Comparison of ENCODE assay signal across 24 cellular contexts in the genomic region with DNA sequence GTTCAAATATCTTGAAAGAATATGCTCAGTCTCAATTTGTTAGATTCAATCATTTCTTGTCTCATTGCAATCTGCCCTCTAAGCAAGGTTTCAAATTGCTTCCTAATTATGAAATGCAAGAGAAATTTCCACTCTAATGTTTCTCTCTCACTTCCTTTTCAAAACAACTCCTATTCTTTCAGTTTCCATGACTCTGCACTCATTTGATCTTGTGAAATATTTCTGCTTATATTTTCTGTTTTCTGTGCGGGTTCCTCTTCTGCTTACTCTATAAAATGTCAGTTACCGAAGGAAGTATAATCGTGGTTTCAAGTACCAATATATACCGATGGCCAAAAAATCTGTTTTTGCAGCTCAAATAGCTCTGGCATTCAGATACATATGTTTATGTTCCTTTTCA.
DNase-seq lines count a peak whose midpoint lies in the region; ATAC-seq and TF ChIP-seq lines count a peak whose summit lies in the region.
"Had no signal": no experiment of that assay in that cellular context is flagged by ENCODE, and none has a peak within 500 bp of the region (broad histone marks: within the 10 kb centered on the region; RNA-seq: fewer than 3 reads in every experiment).

No MANE protein-coding gene starts in this region.

- H3K4me1 ChIP-seq in MM.1S (ENCODE audit: low read length) (peaks cover 10% of the 10 kb centered on the region; the same call in 1 of the 2 replicates), OCI-LY3 (ENCODE audit: low read length) (peaks cover 13% of the 10 kb centered on the region), gastroesophageal sphincter (no peaks in the 10 kb centered on the region), tibial nerve (no peaks in the 10 kb centered on the region)
- H3K4me1 ChIP-seq: gastrocnemius medialis, HAP-1, pancreas had no signal

- TF ChIP-seq POLR2A in gastroesophageal sphincter (IDR thresholded peaks at IDR 0.05) (no peak), tibial nerve (IDR thresholded peaks at IDR 0.05) (no peak)

- no peak overlapping the region for H3K27ac Mint-ChIP-seq in activated T-helper 17 cell treated with anti-CD3 and anti-CD28 coated beads, Interleukin-2, amount 50 U/mL, for 72 hours
- H3K27ac Mint-ChIP-seq in MCF 10A (ENCODE audit: low read depth, unreplicated experiment) = no peak overlapping the region
- H3K27ac Mint-ChIP-seq: WTC11 had no signal

- no peak overlapping the region for H3K4me3 ChIP-seq in MM.1S (ENCODE audit: low read length)
- peak overlapping the region; percentile 1; the same call in 1 of the 2 replicates for H3K4me3 ChIP-seq in OCI-LY3 (ENCODE audit: low read length)
- no peak overlapping the region for H3K4me3 ChIP-seq in gastroesophageal sphincter
- no peak overlapping the region for H3K4me3 ChIP-seq in tibial nerve
- H3K4me3 ChIP-seq: gastrocnemius medialis, HAP-1, pancreas, SJSA1 had no signal

- H3K9ac ChIP-seq in MM.1S (ENCODE audit: low read length) = no peak overlapping the region
- H3K9ac ChIP-seq in OCI-LY3 (ENCODE audit: low read length) = no peak overlapping the region

- H3K4me3 Mint-ChIP-seq in activated T-helper 17 cell treated with anti-CD3 and anti-CD28 coated beads, Interleukin-2, amount 50 U/mL, for 72 hours = no peak overlapping the region
- H3K4me3 Mint-ChIP-seq in MCF 10A (ENCODE audit: unreplicated experiment) = no peak overlapping the region
- H3K4me3 Mint-ChIP-seq: naive thymus-derived CD8-positive, alpha-beta T cell; WTC11 had no signal

- H3K9me3 Mint-ChIP-seq in activated T-helper 17 cell treated with anti-CD3 and anti-CD28 coated beads, Interleukin-2, amount 50 U/mL, for 72 hours = peaks cover 13% of the 10 kb centered on the region
- H3K9me3 Mint-ChIP-seq in MCF 10A (ENCODE audit: unreplicated experiment) = no peaks in the 10 kb centered on the region

- BruUV-seq in MCF 10A (replicated peaks; lab: Mats Ljungman, UMichigan) = no TSS peak

- H3K4me2 ChIP-seq in MM.1S (ENCODE audit: low read depth, low read length) = peak overlapping the region; percentile 19; the same call in 1 of the 2 replicates
- peak overlapping the region; percentile 35 for H3K4me2 ChIP-seq in OCI-LY3 (ENCODE audit: low read length)

- DNase-seq in MM.1S = peak; percentile 57
- no peak for DNase-seq in tibial nerve (ENCODE audit: low spot score in 2 of 2)
- DNase-seq in MCF 10A (ENCODE audit: unreplicated experiment) = no peak
- DNase-seq: activated CD4-positive, alpha-beta T cell treated with anti-CD3 and anti-CD28 coated beads, Interleukin-2, amount 50 U/mL, for 4 hours; amygdala; COR-L47; dorsolateral prefrontal cortex; erythroblast; gastrocnemius medialis; Karpas-422; mesenchymal stem cell; naive thymus-derived CD8-positive, alpha-beta T cell; NCI-H1417 treated with DMSO at 0.1 percent for 48 hours; NCI-H524 treated with DMSO at 0.1 percent for 48 hours; OCI-M1; pancreas; stimulated activated naive CD4-positive, alpha-beta T cell treated with Interleukin-2 at 50 U/mL for 16 hours had no signal

- no peaks in the 10 kb centered on the region for H3K36me3 Mint-ChIP-seq in activated T-helper 17 cell treated with anti-CD3 and anti-CD28 coated beads, Interleukin-2, amount 50 U/mL, for 72 hours (ENCODE audit: low read depth)
- H3K36me3 Mint-ChIP-seq in MCF 10A (ENCODE audit: insufficient read depth, unreplicated experiment) = no peaks in the 10 kb centered on the region
- H3K36me3 Mint-ChIP-seq: naive thymus-derived CD8-positive, alpha-beta T cell had no signal

- TF ChIP-seq CTCF in MM.1S (IDR thresholded peaks at IDR 0.05; ENCODE audit: low read length) = no peak
- no peak for TF ChIP-seq CTCF in OCI-LY3 (IDR thresholded peaks at IDR 0.05; ENCODE audit: low read depth, low read length)
- no peak for TF ChIP-seq CTCF in gastroesophageal sphincter (IDR thresholded peaks at IDR 0.05)
- TF ChIP-seq CTCF in tibial nerve (IDR thresholded peaks at IDR 0.05) = no peak
- TF ChIP-seq CTCF in MCF 10A (IDR thresholded peaks at IDR 0.05; ENCODE audit: unreplicated experiment) = no peak

- no peak for TF ChIP-seq EP300 in gastroesophageal sphincter (IDR thresholded peaks at IDR 0.05)
- peak; percentile 21 to 42 for TF ChIP-seq EP300 in tibial nerve (IDR thresholded peaks at IDR 0.05)

- H3K27ac ChIP-seq in MM.1S (ENCODE audit: low read length) (no peak overlapping the region), OCI-LY3 (ENCODE audit: low read length) (no peak overlapping the region), gastroesophageal sphincter (no peak overlapping the region), tibial nerve (peak overlapping the region in 1 of 4 donors; percentile 8)
- H3K27ac ChIP-seq: gastrocnemius medialis, pancreas, SJSA1 had no signal

- H2AFZ ChIP-seq in MM.1S (ENCODE audit: low read length) (no peak overlapping the region), OCI-LY3 (ENCODE audit: low read depth, low read length) (no peak overlapping the region)

- ATAC-seq in gastroesophageal sphincter (peak; percentile 50), GM18861 (IDR thresholded peaks at IDR 0.05; ENCODE audit: unreplicated experiment) (no peak)
- ATAC-seq in activated T-helper 17 cell treated with anti-CD3 and anti-CD28 coated beads, Interleukin-2, amount 50 U/mL, for 72 hours (replicated peaks) = no peak
- ATAC-seq: gastrocnemius medialis; naive thymus-derived CD8-positive, alpha-beta T cell; WTC11 had no signal

- H3K27me3 Mint-ChIP-seq in activated T-helper 17 cell treated with anti-CD3 and anti-CD28 coated beads, Interleukin-2, amount 50 U/mL, for 72 hours = no peaks in the 10 kb centered on the region
- H3K27me3 Mint-ChIP-seq in MCF 10A (ENCODE audit: insufficient read depth, unreplicated experiment) = no peaks in the 10 kb centered on the region
- H3K27me3 Mint-ChIP-seq: naive thymus-derived CD8-positive, alpha-beta T cell had no signal

- intact Hi-C loops in MCF 10A (cut with micrococcal nuclease) = no loop called here

- H3K4me1 Mint-ChIP-seq in activated T-helper 17 cell treated with anti-CD3 and anti-CD28 coated beads, Interleukin-2, amount 50 U/mL, for 72 hours = no peaks in the 10 kb centered on the region
- H3K4me1 Mint-ChIP-seq in MCF 10A (ENCODE audit: insufficient read depth, unreplicated experiment) = no peaks in the 10 kb centered on the region
- H3K4me1 Mint-ChIP-seq: naive thymus-derived CD8-positive, alpha-beta T cell had no signal

- H4K20me1 ChIP-seq in MM.1S (ENCODE audit: insufficient read depth, low read length) (no peaks in the 10 kb centered on the region), OCI-LY3 (ENCODE audit: insufficient read depth, low read length) (no peaks in the 10 kb centered on the region)

- 65 to 85% methylated on average over 4 of the region's 4 CpGs for WGBS in gastroesophageal sphincter (ENCODE audit: low coverage in 1 of 2), 2 donors
- 60 to 79% methylated on average over 4 of the region's 4 CpGs for WGBS in tibial nerve, 2 donors

- CTCF ChIA-PET in MCF 10A (lab: Yijun Ruan, JAX) = interaction anchor here (0.7 kb wide), 1 partner anchor 924 kb away, joined by 3 read pairs; no protein-coding TSS in a partner anchor

- POLR2A ChIA-PET in MCF 10A (lab: Yijun Ruan, JAX) = no interaction called here

- no peaks in the 10 kb centered on the region for H3K9me3 ChIP-seq in MM.1S (replicated peaks; ENCODE audit: insufficient read depth, low read length)
- no peaks in the 10 kb centered on the region for H3K9me3 ChIP-seq in OCI-LY3 (ENCODE audit: insufficient read depth, low read length)
- no peaks in the 10 kb centered on the region for H3K9me3 ChIP-seq in gastroesophageal sphincter
- H3K9me3 ChIP-seq in tibial nerve = no peaks in the 10 kb centered on the region
- H3K9me3 ChIP-seq: gastrocnemius medialis, HAP-1, pancreas, SJSA1 had no signal

- H3K27me3 ChIP-seq in MM.1S (replicated peaks; ENCODE audit: insufficient read depth, low read length) (no peaks in the 10 kb centered on the region), OCI-LY3 (ENCODE audit: low read depth, low read length) (no peaks in the 10 kb centered on the region), gastroesophageal sphincter (no peaks in the 10 kb centered on the region), tibial nerve (no peaks in the 10 kb centered on the region)
- H3K27me3 ChIP-seq: dorsolateral prefrontal cortex, gastrocnemius medialis, pancreas, SJSA1 had no signal

- H3F3A ChIP-seq in MM.1S (ENCODE audit: insufficient read depth, low read length) = no peaks in the 10 kb centered on the region

- no peaks in the 10 kb centered on the region for H3K9me2 ChIP-seq in MM.1S (replicated peaks; ENCODE audit: insufficient read depth, low read length)

- H3K79me2 ChIP-seq in MM.1S (ENCODE audit: low read length) = no peaks in the 10 kb centered on the region
- no peaks in the 10 kb centered on the region for H3K79me2 ChIP-seq in OCI-LY3 (ENCODE audit: low read length)

- H3K36me3 ChIP-seq in MM.1S (replicated peaks; ENCODE audit: insufficient read depth, low read length) = no peaks in the 10 kb centered on the region
- H3K36me3 ChIP-seq in OCI-LY3 (replicated peaks; ENCODE audit: low read depth, low read length) = no peaks in the 10 kb centered on the region
- no peaks in the 10 kb centered on the region for H3K36me3 ChIP-seq in gastroesophageal sphincter
- H3K36me3 ChIP-seq in tibial nerve = no peaks in the 10 kb centered on the region
- H3K36me3 ChIP-seq: gastrocnemius medialis, HAP-1, pancreas, SJSA1 had no signal
